3 cellular contexts compared by ENCODE assay signal in genomic region chr5:54352580-54352979, GRCh38. TPM values are rescaled to one million over a fixed set of nuclear protein-coding genes. Genes with fewer than 3 reads are reported as not detected.
A peak's percentile ranks its signal among the peaks of the same experiment; 100 is the strongest.
DNase-seq lines count a peak whose midpoint lies in the region; ATAC-seq, FAIRE-seq and TF ChIP-seq lines count a peak whose summit lies in the region.
"Not testable (repeated sequence)": the region's sequence is repeated elsewhere in the genome, so short reads cannot be mapped to it uniquely, and the experiment has no call there.

No MANE protein-coding gene starts in this region.

- DNase-seq in HTR-8/SVneo (ENCODE audit: insufficient read length, low spot score); pancreas: not testable (repeated sequence)

- 0 to 32% methylated on average over 1 of the region's 1 CpG for WGBS in pancreas, 2 donors

- ATAC-seq in pancreas: not testable (repeated sequence)

- peak; percentile 62 for FAIRE-seq in HTR-8/SVneo (lab: Jason Lieb, UNC)
- FAIRE-seq in colon (lab: Jason Lieb, UNC): peak; percentile 41
- peak; percentile 37 for FAIRE-seq in pancreas (lab: Jason Lieb, UNC)

- H3K36me3 ChIP-seq in pancreas: not testable (repeated sequence)

- H3K4me1 ChIP-seq in pancreas: not testable (repeated sequence)

- H3K27me3 ChIP-seq in pancreas: not testable (repeated sequence)

- TF ChIP-seq CTCF in pancreas (IDR thresholded peaks at IDR 0.05): not testable (repeated sequence)

- H3K27ac ChIP-seq in pancreas: not testable (repeated sequence)

- not testable (repeated sequence) for H3K4me3 ChIP-seq in pancreas

- H3K9me3 ChIP-seq in pancreas: not testable (repeated sequence)

- intact Hi-C loops in pancreas (cut with DNase I): not testable (repeated sequence)

RNA-seq across cellular contexts. Expression of gene ARL15, which starts 42.2 kb away (rescaled TPM):
- 10 to 100 TPM in 2 of 6 donors, 1 to 10 TPM in 4; 4.8 to 14.0 (median 6.7) TPM for total RNA-seq in pancreas
- 10 to 100 TPM in 1 of 2 donors, 1 to 10 TPM in 1; 3.9 to 11.4 TPM for polyA plus RNA-seq in pancreas
